In genomic region chr9:37187713-37188439, GRCh38 we compare ENCODE assay signal across 9 cellular contexts.
DNase-seq lines count a peak whose midpoint lies in the region; ATAC-seq and TF ChIP-seq lines count a peak whose summit lies in the region.
"Had no signal": no experiment of that assay in that cellular context is flagged by ENCODE, and none has a peak within 500 bp of the region (broad histone marks: within the 10 kb centered on the region; RNA-seq: fewer than 3 reads in every experiment).

No MANE protein-coding gene starts in this region.

- peaks cover 2% of the 10 kb centered on the region for H3K27me3 Mint-ChIP-seq in glutamatergic neuron (ENCODE audit: unreplicated experiment)

- in situ Hi-C loops in KBM-7 (cut with MboI; ENCODE audit: low pct_unique_long_range_greater_than_20kb, low sequenced_read_pairs) = no loop called here

- peaks cover 4% of the 10 kb centered on the region for H3K36me3 Mint-ChIP-seq in glutamatergic neuron (ENCODE audit: unreplicated experiment)

- TF ChIP-seq POLR2A in GM18505 (IDR thresholded peaks at IDR 0.05; ENCODE audit: borderline replicate concordance, extremely low read depth, insufficient read depth, insufficient read length) = no peak

- peak; percentile 38 for DNase-seq in KBM-7
- no peak for DNase-seq in glutamatergic neuron
- no peak for DNase-seq in DMS153 treated with DMSO at 0.1 percent for 48 hours (lab: John Stamatoyannopoulos, UW; ENCODE audit: unreplicated experiment)
- DNase-seq in OCI-M1 (lab: John Stamatoyannopoulos, UW) = no peak
- no peak for DNase-seq in T-helper 9 cell
- DNase-seq in glomerular visceral epithelial cell (ENCODE audit: extremely low spot score) = no peak
- DNase-seq: kidney glomerular epithelial cell had no signal

- peak overlapping the region; percentile 15 for H3K27ac Mint-ChIP-seq in glutamatergic neuron (ENCODE audit: unreplicated experiment)

- TF ChIP-seq CTCF in glutamatergic neuron (IDR thresholded peaks at IDR 0.05; ENCODE audit: partially characterized antibody, unreplicated experiment) = no peak

- ATAC-seq in GM18505 (IDR thresholded peaks at IDR 0.05; ENCODE audit: unreplicated experiment) = peak; percentile 75
- peak; percentile 68 for ATAC-seq in GM21576 (IDR thresholded peaks at IDR 0.05; ENCODE audit: unreplicated experiment)

- peaks cover 2% of the 10 kb centered on the region for H3K9me3 Mint-ChIP-seq in glutamatergic neuron (ENCODE audit: unreplicated experiment)

- no peak overlapping the region for H3K4me3 Mint-ChIP-seq in glutamatergic neuron (ENCODE audit: unreplicated experiment)

- peaks cover 26% of the 10 kb centered on the region for H3K4me1 Mint-ChIP-seq in glutamatergic neuron (ENCODE audit: low read depth, unreplicated experiment)
